9 cellular contexts compared by ENCODE assay signal in genomic region chr12:6608592-6609311, GRCh38. TPM values are rescaled to one million over a fixed set of nuclear protein-coding genes. Genes with fewer than 3 reads are reported as not detected.
A peak's percentile ranks its signal among the peaks of the same experiment; 100 is the strongest.
DNase-seq lines count a peak whose midpoint lies in the region; ATAC-seq and TF ChIP-seq lines count a peak whose summit lies in the region.
"Had no signal": no experiment of that assay in that cellular context is flagged by ENCODE, and none has a peak within 500 bp of the region (broad histone marks: within the 10 kb centered on the region; RNA-seq: fewer than 3 reads in every experiment).

No MANE protein-coding gene starts in this region.

- BruUV-seq in Caco-2 (replicated peaks; lab: Mats Ljungman, UMichigan) = no TSS peak

- no peak for ATAC-seq in WTC11

- H3K27ac Mint-ChIP-seq in Caco-2 (ENCODE audit: unreplicated experiment) (no peak overlapping the region), progenitor cell of endocrine pancreas (no peak overlapping the region), WTC11 (no peak overlapping the region)
- H3K27ac Mint-ChIP-seq in activated T-helper 2 cell treated with anti-CD3 and anti-CD28 coated beads, Interferon-gamma antibody, Interleukin-2, Interleukin-4, amounts not matched to agents 10 μg/mL and 5 μg/mL and 100 μg/mL, durations not matched to agents 14 hours and 24 hours and 36 hours = no peak overlapping the region

- POLR2A ChIA-PET in Caco-2 (lab: Charles Lee) (interaction anchor here (0.6 to 0.7 kb wide), 2 partner anchors 41 to 75 kb away, joined by 3 to 4 read pairs; partner anchors contain the start of genes GAPDH and NOP2), WTC11 (lab: Charles Lee) (interaction anchor here (1.0 kb wide), 2 partner anchors 40 to 80 kb away, joined by 4 to 5 read pairs; partner anchors contain the start of gene ZNF384)

- H3K9me3 Mint-ChIP-seq in Caco-2 (ENCODE audit: unreplicated experiment) (no peaks in the 10 kb centered on the region), progenitor cell of endocrine pancreas (ENCODE audit: low read depth) (no peaks in the 10 kb centered on the region), WTC11 (no peaks in the 10 kb centered on the region)
- H3K9me3 Mint-ChIP-seq in activated T-helper 2 cell treated with anti-CD3 and anti-CD28 coated beads, Interferon-gamma antibody, Interleukin-2, Interleukin-4, amounts not matched to agents 10 μg/mL and 5 μg/mL and 100 μg/mL, durations not matched to agents 14 hours and 24 hours and 36 hours = no peaks in the 10 kb centered on the region

- TF ChIP-seq CTCF in Caco-2 (IDR thresholded peaks at IDR 0.05; ENCODE audit: insufficient read depth in 1 of 2, low read depth in 1 of 2, low read length in 1 of 2, severe bottlenecking in 1 of 2, unreplicated experiment in 1 of 2) (peak in 1 of 2 experiments; percentile 8), progenitor cell of endocrine pancreas (IDR thresholded peaks at IDR 0.05; ENCODE audit: unreplicated experiment) (peak; percentile 8), WTC11 (IDR thresholded peaks at IDR 0.05) (no peak)

- H3K27me3 Mint-ChIP-seq in Caco-2 (ENCODE audit: insufficient read depth, unreplicated experiment) (no peaks in the 10 kb centered on the region), progenitor cell of endocrine pancreas (no peaks in the 10 kb centered on the region), WTC11 (ENCODE audit: low read depth) (no peaks in the 10 kb centered on the region)
- no peaks in the 10 kb centered on the region for H3K27me3 Mint-ChIP-seq in activated T-helper 2 cell treated with anti-CD3 and anti-CD28 coated beads, Interferon-gamma antibody, Interleukin-2, Interleukin-4, amounts not matched to agents 10 μg/mL and 5 μg/mL and 100 μg/mL, durations not matched to agents 14 hours and 24 hours and 36 hours (ENCODE audit: low read depth)

- no peak overlapping the region for H3K4me3 Mint-ChIP-seq in Caco-2 (ENCODE audit: unreplicated experiment)
- H3K4me3 Mint-ChIP-seq in progenitor cell of endocrine pancreas (ENCODE audit: low read depth) = no peak overlapping the region
- no peak overlapping the region for H3K4me3 Mint-ChIP-seq in WTC11
- no peak overlapping the region for H3K4me3 Mint-ChIP-seq in activated T-helper 2 cell treated with anti-CD3 and anti-CD28 coated beads, Interferon-gamma antibody, Interleukin-2, Interleukin-4, amounts not matched to agents 10 μg/mL and 5 μg/mL and 100 μg/mL, durations not matched to agents 14 hours and 24 hours and 36 hours (ENCODE audit: low read depth)

- H3K4me1 Mint-ChIP-seq in Caco-2 (ENCODE audit: low read depth, unreplicated experiment) = peaks cover 13% of the 10 kb centered on the region
- peaks cover 39% of the 10 kb centered on the region for H3K4me1 Mint-ChIP-seq in progenitor cell of endocrine pancreas (ENCODE audit: low read depth)
- peaks cover 44% of the 10 kb centered on the region for H3K4me1 Mint-ChIP-seq in WTC11
- H3K4me1 Mint-ChIP-seq in activated T-helper 2 cell treated with anti-CD3 and anti-CD28 coated beads, Interferon-gamma antibody, Interleukin-2, Interleukin-4, amounts not matched to agents 10 μg/mL and 5 μg/mL and 100 μg/mL, durations not matched to agents 14 hours and 24 hours and 36 hours (ENCODE audit: low read depth) = peaks cover 42% of the 10 kb centered on the region

- peak; percentile 57 to 70 for DNase-seq in Caco-2
- DNase-seq in NAMALWA (ENCODE audit: low spot score) = peak; percentile 72
- DNase-seq in cerebellar cortex (ENCODE audit: low spot score) = peak; percentile 85
- no peak for DNase-seq in progenitor cell of endocrine pancreas (ENCODE audit: low spot score, unreplicated experiment)
- DNase-seq in WTC11 (ENCODE audit: low spot score) = no peak
- DNase-seq in activated T-helper 2 cell treated with anti-CD3 and anti-CD28 coated beads, Interferon-gamma antibody, Interleukin-2, Interleukin-4, amounts not matched to agents 10 μg/mL and 5 μg/mL and 100 μg/mL, durations not matched to agents 14 hours and 24 hours and 36 hours (ENCODE audit: low spot score) = no peak
- DNase-seq in NCI-H2227 (lab: John Stamatoyannopoulos, UW; ENCODE audit: unreplicated experiment) = no peak
- no peak for DNase-seq in midbrain (lab: John Stamatoyannopoulos, UW)

- peaks cover 5% of the 10 kb centered on the region; the same call in 1 of the 2 replicates for H3K36me3 ChIP-seq in Caco-2 (ENCODE audit: control insufficient read depth, insufficient read depth, low read length)

- H3K4me1 ChIP-seq in Caco-2 = peaks cover 43% of the 10 kb centered on the region

- no peak overlapping the region for H3K4me3 ChIP-seq in Caco-2 (ENCODE audit: low read depth, low read length)

- peaks cover 21% of the 10 kb centered on the region for H3K36me3 Mint-ChIP-seq in Caco-2 (ENCODE audit: insufficient read depth, unreplicated experiment)
- peaks cover 8% of the 10 kb centered on the region for H3K36me3 Mint-ChIP-seq in progenitor cell of endocrine pancreas (ENCODE audit: insufficient read depth)
- peaks cover 20% of the 10 kb centered on the region for H3K36me3 Mint-ChIP-seq in WTC11
- peaks cover 22% of the 10 kb centered on the region for H3K36me3 Mint-ChIP-seq in activated T-helper 2 cell treated with anti-CD3 and anti-CD28 coated beads, Interferon-gamma antibody, Interleukin-2, Interleukin-4, amounts not matched to agents 10 μg/mL and 5 μg/mL and 100 μg/mL, durations not matched to agents 14 hours and 24 hours and 36 hours (ENCODE audit: low read depth)

- H3K9me3 ChIP-seq in Caco-2 = no peaks in the 10 kb centered on the region

- CTCF ChIA-PET in Caco-2 (lab: Charles Lee) (no interaction called here), WTC11 (lab: Charles Lee) (interaction anchor here (1.1 to 1.3 kb wide), 4 partner anchors 12 to 45 kb away, joined by 3 to 6 read pairs (median 4); no protein-coding TSS in a partner anchor)

- no peaks in the 10 kb centered on the region for H3K27me3 ChIP-seq in Caco-2 (replicated peaks; ENCODE audit: control insufficient read depth, insufficient read depth, low read length)

- intact Hi-C loops in Caco-2 (cut with micrococcal nuclease; ENCODE audit: unreplicated experiment) = loop anchor here (5.0 kb wide), 1 partner anchor 41 kb away; the partner anchor contains the start of gene NOP2
- intact Hi-C loops in activated T-helper 2 cell treated with anti-CD3 and anti-CD28 coated beads, Interferon-gamma antibody, Interleukin-2, Interleukin-4, amounts not matched to agents 10 μg/mL and 5 μg/mL and 100 μg/mL, durations not matched to agents 14 hours and 24 hours and 36 hours (cut with micrococcal nuclease) = loop anchor here (5.0 kb wide), 2 partner anchors 174 to 219 kb away; partner anchors contain the start of gene P3H3

TF ChIP-seq in WTC11, 78 proteins besides CTCF, POLR2A, EP300 and RAD21 (continues in another document):
- no peak for TF ChIP-seq ETV6 (CRISPR knock-in tag; IDR thresholded peaks at IDR 0.05)
- no peak for TF ChIP-seq SOX15 (CRISPR knock-in tag; IDR thresholded peaks at IDR 0.05)
- TF ChIP-seq TCF7 (CRISPR knock-in tag; IDR thresholded peaks at IDR 0.05; ENCODE audit: low read depth) = no peak
- TF ChIP-seq ATF1 (CRISPR knock-in tag; IDR thresholded peaks at IDR 0.05) = no peak
- TF ChIP-seq USF1 (CRISPR knock-in tag; IDR thresholded peaks at IDR 0.05) = no peak
- no peak for TF ChIP-seq MAX (CRISPR knock-in tag; IDR thresholded peaks at IDR 0.05)

RNA-seq across cellular contexts. Expression of gene CHD4, which starts 1.6 kb away (rescaled TPM):
- 223 and 229 TPM in 2 replicates for total RNA-seq in Caco-2 (2022)
- 370 and 406 TPM in 2 replicates for total RNA-seq in progenitor cell of endocrine pancreas
- total RNA-seq in WTC11 (2021) = 333 to 354 TPM (median 334 TPM) in 3 replicates
- 343 and 351 TPM in 2 replicates for total RNA-seq in activated T-helper 2 cell treated with anti-CD3 and anti-CD28 coated beads, Interferon-gamma antibody, Interleukin-2, Interleukin-4, amounts not matched to agents 10 μg/mL and 5 μg/mL and 100 μg/mL, durations not matched to agents 14 hours and 24 hours and 36 hours

RNA-seq across cellular contexts. Expression of gene LPAR5, which starts 27.0 kb away (rescaled TPM):
- total RNA-seq in Caco-2 (2022) (0.19 and 0.20 TPM in 2 replicates), progenitor cell of endocrine pancreas (0.27 TPM in 1 of 2 replicates, not detected in the other), WTC11 (2021) (0.20 to 0.57 TPM (median 0.48 TPM) in 3 replicates)
- total RNA-seq in activated T-helper 2 cell treated with anti-CD3 and anti-CD28 coated beads, Interferon-gamma antibody, Interleukin-2, Interleukin-4, amounts not matched to agents 10 μg/mL and 5 μg/mL and 100 μg/mL, durations not matched to agents 14 hours and 24 hours and 36 hours = 3.6 and 4.1 TPM in 2 replicates
- total RNA-seq: LHCN-M2 had no signal

RNA-seq across cellular contexts. Expression of gene ACRBP, which starts 38.5 kb away (rescaled TPM):
- total RNA-seq in Caco-2 (2022) = 0.73 and 1.3 TPM in 2 replicates
- 5.0 and 5.6 TPM in 2 replicates for total RNA-seq in progenitor cell of endocrine pancreas
- 2.1 to 4.2 TPM (median 3.2 TPM) in 3 replicates for total RNA-seq in WTC11 (2021)
- total RNA-seq in activated T-helper 2 cell treated with anti-CD3 and anti-CD28 coated beads, Interferon-gamma antibody, Interleukin-2, Interleukin-4, amounts not matched to agents 10 μg/mL and 5 μg/mL and 100 μg/mL, durations not matched to agents 14 hours and 24 hours and 36 hours = 1.2 and 1.5 TPM in 2 replicates
- total RNA-seq: LHCN-M2 had no signal

RNA-seq across cellular contexts. Expression of gene NOP2, which starts 40.7 kb away (rescaled TPM):
- 145 and 157 TPM in 2 replicates for total RNA-seq in Caco-2 (2022)
- total RNA-seq in progenitor cell of endocrine pancreas = 95.9 and 96.0 TPM in 2 replicates
- 68.4 to 79.4 TPM (median 72.4 TPM) in 3 replicates for total RNA-seq in WTC11 (2021)
- total RNA-seq in activated T-helper 2 cell treated with anti-CD3 and anti-CD28 coated beads, Interferon-gamma antibody, Interleukin-2, Interleukin-4, amounts not matched to agents 10 μg/mL and 5 μg/mL and 100 μg/mL, durations not matched to agents 14 hours and 24 hours and 36 hours = 146 and 157 TPM in 2 replicates

RNA-seq across cellular contexts. Expression of gene IFFO1, which starts 52.9 kb away (rescaled TPM):
- 0.48 and 0.53 TPM in 2 replicates for total RNA-seq in Caco-2 (2022)
- total RNA-seq in progenitor cell of endocrine pancreas = 21.7 and 22.3 TPM in 2 replicates
- 14.1 to 15.4 TPM (median 14.5 TPM) in 3 replicates for total RNA-seq in WTC11 (2021)
- total RNA-seq in activated T-helper 2 cell treated with anti-CD3 and anti-CD28 coated beads, Interferon-gamma antibody, Interleukin-2, Interleukin-4, amounts not matched to agents 10 μg/mL and 5 μg/mL and 100 μg/mL, durations not matched to agents 14 hours and 24 hours and 36 hours = 15.5 and 16.6 TPM in 2 replicates

Comparison
In these comparisons a context has a peak if more than half of its experiments do, and no peak if none do; other contexts are left out.
1. DNase-seq: peak in Caco-2 (2 of 2), NAMALWA (single experiment) and cerebellar cortex (single experiment); none in progenitor cell of endocrine pancreas (single experiment), WTC11 (single experiment), activated T-helper 2 cell treated with anti-CD3 and anti-CD28 coated beads, Interferon-gamma antibody, Interleukin-2, Interleukin-4, amounts not matched to agents 10 μg/mL and 5 μg/mL and 100 μg/mL, durations not matched to agents 14 hours and 24 hours and 36 hours (single experiment), NCI-H2227 (single experiment) and midbrain (single experiment).